ENCODE assay signal across 8 cellular contexts in genomic region chr11:125141686-125142535, GRCh38. TPM values are rescaled to one million over a fixed set of nuclear protein-coding genes. Genes with fewer than 3 reads are reported as not detected.
DNase-seq lines count a peak whose midpoint lies in the region; ATAC-seq and TF ChIP-seq lines count a peak whose summit lies in the region.

No MANE protein-coding gene starts in this region.

- TF ChIP-seq CTCF in CD14-positive monocyte (IDR thresholded peaks at IDR 0.05): peak; percentile 100

- intact Hi-C loops in CD14-positive monocyte (cut with micrococcal nuclease): loop anchor here (1.0 to 2.0 kb wide), 2 partner anchors 179 to 180 kb away; no protein-coding TSS in a partner anchor

- H3K4me3 Mint-ChIP-seq in CD14-positive monocyte (peak overlapping the region in 1 of 2 donors; percentile 57), memory B cell (no peak overlapping the region)
- H3K4me3 Mint-ChIP-seq in stimulated activated effector memory CD8-positive, alpha-beta T cell treated with anti-CD3 and anti-CD28 coated beads, Interleukin-12 subunit alpha, Interleukin-12 subunit beta, amount 100 ng/mL, for 72 hours: no peak overlapping the region

- H3K27me3 Mint-ChIP-seq in CD14-positive monocyte (ENCODE audit: low read depth in 3 of 3) (peaks cover 18 to 30% (median 27%) of the 10 kb centered on the region in 3 donors), memory B cell (peaks cover 21% of the 10 kb centered on the region)

- H3K27ac Mint-ChIP-seq in CD14-positive monocyte (peak overlapping the region in 1 of 7 donors; percentile 64), memory B cell (no peak overlapping the region)
- no peak overlapping the region for H3K27ac Mint-ChIP-seq in stimulated activated effector memory CD8-positive, alpha-beta T cell treated with anti-CD3 and anti-CD28 coated beads, Interleukin-12 subunit alpha, Interleukin-12 subunit beta, amount 100 ng/mL, for 72 hours

- H3K9me3 Mint-ChIP-seq in CD14-positive monocyte: peaks cover 0 to 2% (median 0%) of the 10 kb centered on the region in 7 donors
- no peaks in the 10 kb centered on the region for H3K9me3 Mint-ChIP-seq in memory B cell
- no peaks in the 10 kb centered on the region for H3K9me3 Mint-ChIP-seq in stimulated activated effector memory CD8-positive, alpha-beta T cell treated with anti-CD3 and anti-CD28 coated beads, Interleukin-12 subunit alpha, Interleukin-12 subunit beta, amount 100 ng/mL, for 72 hours

- H3K4me1 Mint-ChIP-seq in CD14-positive monocyte (peaks cover 4% of the 10 kb centered on the region), memory B cell (peaks cover 3% of the 10 kb centered on the region)
- H3K4me1 Mint-ChIP-seq in stimulated activated effector memory CD8-positive, alpha-beta T cell treated with anti-CD3 and anti-CD28 coated beads, Interleukin-12 subunit alpha, Interleukin-12 subunit beta, amount 100 ng/mL, for 72 hours: peaks cover 8% of the 10 kb centered on the region

- DNase-seq in CD14-positive monocyte (ENCODE audit: low spot score) (no peak), Kasumi-1 (lab: John Stamatoyannopoulos, UW) (peak; percentile 33 to 50), dermis blood vessel endothelial cell (peak; percentile 61), memory B cell (ENCODE audit: low spot score in 2 of 2) (peak; percentile 62 to 78)
- DNase-seq in activated CD4-positive, alpha-beta T cell treated with anti-CD3 and anti-CD28 coated beads for 24 hours (ENCODE audit: low read depth in 2 of 2): peak; percentile 49 to 54
- peak; percentile 65 to 82 for DNase-seq in stimulated activated effector memory CD8-positive, alpha-beta T cell treated with anti-CD3 and anti-CD28 coated beads, Interleukin-12 subunit alpha, Interleukin-12 subunit beta, amount 100 ng/mL, for 72 hours (ENCODE audit: low spot score in 2 of 2)

- H3K36me3 Mint-ChIP-seq in CD14-positive monocyte (no peaks in the 10 kb centered on the region), memory B cell (no peaks in the 10 kb centered on the region)
- H3K36me3 Mint-ChIP-seq in stimulated activated effector memory CD8-positive, alpha-beta T cell treated with anti-CD3 and anti-CD28 coated beads, Interleukin-12 subunit alpha, Interleukin-12 subunit beta, amount 100 ng/mL, for 72 hours: no peaks in the 10 kb centered on the region

- ATAC-seq in GM19455 (IDR thresholded peaks at IDR 0.05; ENCODE audit: unreplicated experiment) (peak; percentile 85), memory B cell (ENCODE audit: low read depth) (peak; percentile 79), GM18870 (IDR thresholded peaks at IDR 0.05; ENCODE audit: unreplicated experiment) (no peak)
- peak; percentile 80 for ATAC-seq in stimulated activated effector memory CD8-positive, alpha-beta T cell treated with anti-CD3 and anti-CD28 coated beads, Interleukin-12 subunit alpha, Interleukin-12 subunit beta, amount 100 ng/mL, for 72 hours

RNA-seq across cellular contexts. Expression of gene PKNOX2, which starts 22.6 kb away (rescaled TPM):
- polyA plus RNA-seq in CD14-positive monocyte: not detected
- total RNA-seq in dermis blood vessel endothelial cell: not detected in 2 replicates

RNA-seq across cellular contexts. Expression of gene TMEM218, which starts 30.5 kb away (rescaled TPM):
- 10 to 100 TPM; 55.7 to 57.7 TPM for polyA plus RNA-seq in CD14-positive monocyte
- total RNA-seq in dermis blood vessel endothelial cell: 23.1 and 24.2 TPM in 2 replicates
